In the genomic region with DNA sequence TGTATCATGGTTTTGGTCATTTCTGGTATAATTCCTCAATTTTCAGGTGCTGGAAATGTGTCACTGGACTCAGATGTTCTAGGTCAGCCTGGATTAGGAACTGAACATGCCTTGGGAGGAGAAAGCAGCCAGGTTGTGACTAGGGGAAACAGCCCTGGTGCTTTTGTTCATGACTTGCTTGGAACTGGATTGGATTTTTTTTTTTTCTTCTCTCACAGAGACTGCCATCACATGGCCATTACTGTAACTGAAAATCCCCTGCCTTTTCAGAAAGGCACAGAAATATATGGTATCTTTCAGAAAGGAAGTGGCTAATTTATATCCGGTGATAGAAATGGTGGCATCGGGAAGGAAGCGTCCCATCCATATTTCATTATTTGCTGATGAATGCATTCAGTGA, we compare ENCODE assay signal across 8 cellular contexts. TPM values are rescaled to one million over a fixed set of nuclear protein-coding genes. Genes with fewer than 3 reads are reported as not detected.
DNase-seq lines count a peak whose midpoint lies in the region; ATAC-seq and TF ChIP-seq lines count a peak whose summit lies in the region.

No MANE protein-coding gene starts in this region.

- H3K36me3 ChIP-seq in heart right ventricle: no peaks in the 10 kb centered on the region
- H3K36me3 ChIP-seq in ascending aorta: no peaks in the 10 kb centered on the region
- no peaks in the 10 kb centered on the region for H3K36me3 ChIP-seq in lower lobe of right lung

- H3K4me3 ChIP-seq in heart right ventricle: no peak overlapping the region
- no peak overlapping the region for H3K4me3 ChIP-seq in ascending aorta
- no peak overlapping the region for H3K4me3 ChIP-seq in lower lobe of right lung

- H3K9me3 ChIP-seq in heart right ventricle (no peaks in the 10 kb centered on the region), ascending aorta (no peaks in the 10 kb centered on the region), lower lobe of right lung (no peaks in the 10 kb centered on the region)

- H3K4me1 ChIP-seq in heart right ventricle: peaks cover 3 to 93% (median 64%) of the 10 kb centered on the region in 9 donors
- peaks cover 4 to 38% of the 10 kb centered on the region in 2 donors for H3K4me1 ChIP-seq in ascending aorta
- peaks cover 85% of the 10 kb centered on the region for H3K4me1 ChIP-seq in lower lobe of right lung

- H3K27ac ChIP-seq in heart right ventricle (peak overlapping the region; percentile 18 to 73 (median 50)), ascending aorta (peak overlapping the region; percentile 59 to 64), lower lobe of right lung (peak overlapping the region; percentile 38)

- H3K27me3 ChIP-seq in heart right ventricle (no peaks in the 10 kb centered on the region), ascending aorta (no peaks in the 10 kb centered on the region), lower lobe of right lung (ENCODE audit: low read depth) (no peaks in the 10 kb centered on the region)

- 37 to 60% methylated on average over 3 of the region's 3 CpGs for WGBS in heart right ventricle, 2 donors

- TF ChIP-seq CTCF in heart right ventricle (IDR thresholded peaks at IDR 0.05) (peak in 6 of 9 donors; percentile 12 to 51 (median 38)), ascending aorta (IDR thresholded peaks at IDR 0.05) (peak in 2 of 3 experiments; percentile 23 to 41), lower lobe of right lung (IDR thresholded peaks at IDR 0.05) (peak; percentile 30)

- intact Hi-C loops in heart right ventricle (cut with DNase I): loop anchor here in 1 of 10 donors (2.0 kb wide), 1 partner anchor 33 kb away; no protein-coding TSS in a partner anchor
- intact Hi-C loops in Right ventricle myocardium superior (cut with DNase I): no loop called here
- intact Hi-C loops in ascending aorta (cut with DNase I): loop anchor here (1.0 to 10.0 kb wide), 3 partner anchors 10 to 389 kb away; no protein-coding TSS in a partner anchor
- intact Hi-C loops in lower lobe of right lung (cut with DNase I): no loop called here

- peak in 3 of 8 donors; percentile 17 to 53 (median 36) for ATAC-seq in heart right ventricle
- no peak for ATAC-seq in Right ventricle myocardium superior (ENCODE audit: poor library complexity)
- ATAC-seq in HG03432 (IDR thresholded peaks at IDR 0.05; ENCODE audit: unreplicated experiment): peak; percentile 57
- ATAC-seq in lower lobe of right lung: peak; percentile 14 to 15

- DNase-seq in heart right ventricle (no peak), Right ventricle myocardium superior (no peak), ascending aorta (ENCODE audit: low spot score in 2 of 2) (no peak), lower lobe of right lung (no peak), SKM-1 treated with dmso at 0.1 percent for 144 hours (lab: John Stamatoyannopoulos, UW; ENCODE audit: unreplicated experiment) (no peak), GDM1 (lab: John Stamatoyannopoulos, UW) (no peak)
- DNase-seq in stimulated activated CD4-positive, alpha-beta T cell treated with anti-CD3 and anti-CD28 coated beads, Interleukin-12 subunit alpha, Interleukin-12 subunit beta, amount 100 ng/mL, for 4 hours: no peak

RNA-seq across cellular contexts. Expression of a gene that starts 34.6 kb away (rescaled TPM):
- 10 to 100 TPM; 26.3 to 55.2 (median 30.6) TPM for total RNA-seq in heart right ventricle
- 10 to 100 TPM; 11.2 to 15.9 TPM for polyA plus RNA-seq in heart right ventricle
- total RNA-seq in Right ventricle myocardium superior: 25.4 TPM
- total RNA-seq in ascending aorta: 48.0 TPM
- total RNA-seq in lower lobe of right lung: 127 TPM
